1 cellular context compared by ENCODE assay signal in genomic region chr2:68837861-68838341, GRCh38.
TF ChIP-seq lines count a peak whose summit lies in the region.

No MANE protein-coding gene starts in this region.

TF ChIP-seq in GM12878, 131 proteins besides CTCF, POLR2A, EP300 and RAD21 (continued from another document):
- peak; percentile 65; the same call in 1 of the 2 replicates for TF ChIP-seq ATF2 (IDR thresholded peaks at IDR 0.05; ENCODE audit: low read length)
- TF ChIP-seq GABPA (IDR thresholded peaks at IDR 0.05; ENCODE audit: low read depth), result 0 out of 2 replicates have a peak, but pooled peaks have one; percentile 23
TF ChIP-seq in GM12878: peak in this region for 7.
